Comparison of ENCODE assay signal across 8 cellular contexts in the genomic region with DNA sequence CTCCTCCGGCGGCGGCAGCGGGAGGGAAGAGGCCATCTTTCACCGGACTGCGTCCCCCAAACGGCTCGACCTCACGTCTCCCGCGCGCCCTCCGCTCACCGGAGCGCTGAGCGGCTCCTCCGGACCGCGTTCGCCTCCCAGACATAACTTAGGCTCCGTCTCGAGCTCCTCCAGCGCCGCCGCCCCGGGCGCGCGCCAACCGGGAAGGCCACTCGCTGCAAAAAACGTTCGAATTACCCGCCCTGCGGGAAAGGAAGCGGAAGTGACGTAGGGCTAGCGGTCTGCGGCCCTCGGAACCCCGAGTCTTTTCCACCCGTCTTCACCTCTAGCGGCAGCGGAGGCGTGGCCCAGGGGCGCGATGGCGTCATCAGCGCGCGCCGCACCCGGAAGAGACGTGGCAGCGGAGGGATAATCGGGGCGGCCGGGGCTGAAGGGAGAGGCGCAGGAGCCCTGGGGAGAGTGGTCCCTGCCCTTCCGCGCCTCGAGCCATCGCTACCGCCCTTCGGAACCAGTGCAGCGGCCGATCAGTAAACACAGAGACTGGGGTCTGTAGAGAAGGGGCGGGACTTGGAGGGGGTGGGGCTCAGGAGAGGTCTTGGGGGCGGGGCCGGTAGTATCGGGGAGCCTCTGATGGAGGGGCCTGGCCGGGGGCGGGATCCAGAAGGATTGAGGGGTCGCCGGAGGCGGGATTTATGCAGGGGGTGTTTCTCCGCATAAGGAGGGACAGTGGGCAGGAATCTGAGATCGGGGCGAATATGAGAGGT. TPM values are rescaled to one million over a fixed set of nuclear protein-coding genes. Genes with fewer than 3 reads are reported as not detected.
DNase-seq lines count a peak whose midpoint lies in the region; ATAC-seq, FAIRE-seq and TF ChIP-seq lines count a peak whose summit lies in the region.

A gene with protein sequence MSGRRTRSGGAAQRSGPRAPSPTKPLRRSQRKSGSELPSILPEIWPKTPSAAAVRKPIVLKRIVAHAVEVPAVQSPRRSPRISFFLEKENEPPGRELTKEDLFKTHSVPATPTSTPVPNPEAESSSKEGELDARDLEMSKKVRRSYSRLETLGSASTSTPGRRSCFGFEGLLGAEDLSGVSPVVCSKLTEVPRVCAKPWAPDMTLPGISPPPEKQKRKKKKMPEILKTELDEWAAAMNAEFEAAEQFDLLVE (minus strand): TSS at position 207 of the 764 bp plus-strand sequence. CDS start 62 bp downstream, at position 145.
A gene (plus strand): TSS at position 389 of the 764 bp plus-strand sequence. CDS start 477 bp downstream, outside the sequence.

- DNase-seq in NCI-H1436 treated with DMSO at 0.1 percent for 48 hours (lab: John Stamatoyannopoulos, UW), result peak; percentile 77
- DNase-seq in T follicular helper cell (ENCODE audit: low read depth), result peak; percentile 92
- DNase-seq in adipocyte (ENCODE audit: low read depth), result peak; percentile 98
- DNase-seq in Right ventricle myocardium superior, result peak; percentile 97
- peak; percentile 91 to 98 (median 96) for DNase-seq in pancreas
- DNase-seq in tibial artery, result peak; percentile 93 to 97

- H3K36me3 ChIP-seq in adipocyte (ENCODE audit: control insufficient read depth, insufficient read depth, low read length, severe bottlenecking) (peaks cover 37% of the 10 kb centered on the region), pancreas (peaks cover 0 to 17% (median 8%) of the 10 kb centered on the region in 3 donors), tibial artery (peaks cover 25 to 36% (median 30%) of the 10 kb centered on the region in 3 donors)

- peak within 1 kb of the TSS; percentile 84 for H3K4me3 ChIP-seq in GM12875 (ENCODE audit: low read depth, low read length)
- H3K4me3 ChIP-seq in adipocyte (ENCODE audit: low read length), result peak within 1 kb of the TSS; percentile 97
- peak within 1 kb of the TSS; percentile 39 to 80 (median 66) for H3K4me3 ChIP-seq in pancreas
- H3K4me3 ChIP-seq in tibial artery, result peak within 1 kb of the TSS; percentile 67 to 70

- no peak for FAIRE-seq in pancreas (lab: Jason Lieb, UNC)

- H3K27ac ChIP-seq in pancreas (peak within 1 kb of the TSS; percentile 78 to 89 (median 84)), tibial artery (peak within 1 kb of the TSS; percentile 87 to 88)

- intact Hi-C loops in Right ventricle myocardium superior (cut with DNase I), result no loop called here
- intact Hi-C loops in pancreas (cut with DNase I), result no loop called here
- intact Hi-C loops in tibial artery (cut with DNase I; ENCODE audit: low total_unique reads), result no loop called here

- peaks cover 18% of the 10 kb centered on the region for H3K4me1 ChIP-seq in adipocyte (ENCODE audit: control insufficient read depth, insufficient read depth, low read length)
- H3K4me1 ChIP-seq in pancreas, result peaks cover 0 to 15% (median 11%) of the 10 kb centered on the region in 3 donors
- peaks cover 0 to 21% (median 17%) of the 10 kb centered on the region in 4 donors for H3K4me1 ChIP-seq in tibial artery

- peak; percentile 92 for ATAC-seq in HG02798 (IDR thresholded peaks at IDR 0.05; ENCODE audit: poor library complexity, unreplicated experiment)
- ATAC-seq in Right ventricle myocardium superior (ENCODE audit: poor library complexity), result peak; percentile 99
- ATAC-seq in pancreas, result peak; percentile 97 to 99 (median 99)

- H3K27me3 ChIP-seq in adipocyte (replicated peaks; ENCODE audit: control insufficient read depth, insufficient read depth, low read length) (no peaks in the 10 kb centered on the region), pancreas (no peaks in the 10 kb centered on the region), tibial artery (no peaks in the 10 kb centered on the region)

- peak within 1 kb of the TSS; percentile 97 for H3K9ac ChIP-seq in adipocyte (ENCODE audit: low read length)

- no peak for TF ChIP-seq CTCF in GM12875 (IDR thresholded peaks at IDR 0.05; ENCODE audit: borderline replicate concordance, insufficient read depth, low read depth, low read length)
- no peak for TF ChIP-seq CTCF in pancreas (IDR thresholded peaks at IDR 0.05)
- peak in 1 of 2 experiments; percentile 29 for TF ChIP-seq CTCF in tibial artery (IDR thresholded peaks at IDR 0.05)

- WGBS in pancreas, 2 donors, result 0 to 1% methylated on average over 78 to 79 of the region's 79 CpGs

- H3K9me3 ChIP-seq in adipocyte (ENCODE audit: control insufficient read depth, low read length) (no peaks in the 10 kb centered on the region), pancreas (no peaks in the 10 kb centered on the region), tibial artery (no peaks in the 10 kb centered on the region)

RNA-seq across cellular contexts. Expression of the first gene that starts in this region (rescaled TPM):
- total RNA-seq in Right ventricle myocardium superior, result 1.4 TPM
- 1 to 10 TPM in 1 of 6 donors, under 1 TPM in 5; 0.08 to 1.2 (median 0.50) TPM for total RNA-seq in pancreas
- under 1 TPM; 0.27 to 0.38 TPM for polyA plus RNA-seq in pancreas

RNA-seq across cellular contexts. Expression of the second gene that starts in this region (rescaled TPM):
- total RNA-seq in Right ventricle myocardium superior (19.9 TPM), pancreas (10 to 100 TPM; 15.2 to 19.6 (median 16.6) TPM)
- polyA plus RNA-seq in pancreas, result 10 to 100 TPM; 43.0 to 52.1 TPM

Comparison
In these comparisons a context has a peak if more than half of its experiments do, and no peak if none do; other contexts are left out.
1. Peak in every context shown above with its lines: DNase-seq, ATAC-seq, H3K4me3 ChIP-seq and H3K27ac ChIP-seq.